18 cellular contexts compared by ENCODE assay signal in the genomic region with DNA sequence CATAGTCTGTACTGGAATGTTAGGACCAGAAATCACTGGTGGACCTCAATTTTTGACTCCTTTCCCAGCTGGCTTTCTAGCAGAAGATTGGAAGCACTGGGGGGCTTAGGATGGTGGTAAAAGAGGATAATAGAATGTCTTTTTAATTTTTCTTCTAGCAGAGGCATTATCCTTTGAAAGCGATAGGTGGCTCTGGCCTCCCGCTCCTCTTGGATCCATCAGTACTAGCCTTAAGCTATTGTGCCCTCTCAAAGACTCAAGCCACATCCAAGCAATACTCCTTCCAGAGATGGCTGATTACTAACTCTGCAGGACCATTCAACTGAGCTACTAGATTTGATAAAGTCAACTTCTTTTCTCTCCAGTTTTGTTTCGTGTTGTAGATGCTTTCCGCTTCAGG.
DNase-seq lines count a peak whose midpoint lies in the region; ATAC-seq and TF ChIP-seq lines count a peak whose summit lies in the region.
"Had no signal": no experiment of that assay in that cellular context is flagged by ENCODE, and none has a peak within 500 bp of the region (broad histone marks: within the 10 kb centered on the region; RNA-seq: fewer than 3 reads in every experiment).

No MANE protein-coding gene starts in this region.

- H3K4me3 ChIP-seq in PC-3 (ENCODE audit: low read length) (no peak overlapping the region), epithelial cell of proximal tubule (ENCODE audit: low read depth, low read length) (no peak overlapping the region), smooth muscle cell (no peak overlapping the region)
- H3K4me3 ChIP-seq: A549 had no signal

- CTCF ChIA-PET in PC-3 (lab: Charles Lee), result interaction anchor here (0.5 kb wide), 1 partner anchor 630 kb away, joined by 5 read pairs; no protein-coding TSS in a partner anchor
- CTCF ChIA-PET in activated CD4-positive, alpha-beta memory T cell treated with anti-CD3 and anti-CD28 coated beads, Interleukin-2, amount 10 ng/mL, durations not matched to agents 7 days and 5 days (lab: Charles Lee), result no interaction called here

- peaks cover 6% of the 10 kb centered on the region for H3K9me3 Mint-ChIP-seq in activated CD4-positive, alpha-beta memory T cell treated with anti-CD3 and anti-CD28 coated beads, Interleukin-2, amount 10 ng/mL, durations not matched to agents 7 days and 5 days
- H3K9me3 Mint-ChIP-seq: dendritic cell treated with granulocyte-macrophage colony-stimulating factor and Interleukin-4, amounts not matched to agents 40 ng/mL and 50 ng/mL, for 4 days; mesothelial cell of epicardium had no signal

- H3K27ac ChIP-seq in PC-3 (ENCODE audit: low read length), result no peak overlapping the region
- H3K27ac ChIP-seq in smooth muscle cell (ENCODE audit: low read depth), result no peak overlapping the region
- H3K27ac ChIP-seq: A549, HL-60 had no signal

- H3K4me2 ChIP-seq in PC-3 (ENCODE audit: low read length) (no peak overlapping the region), smooth muscle cell (no peak overlapping the region)
- H3K4me2 ChIP-seq: A549 had no signal

- H2AFZ ChIP-seq in PC-3 (ENCODE audit: low read length) (no peak overlapping the region), smooth muscle cell (ENCODE audit: low read depth) (no peak overlapping the region)

- H3K36me3 ChIP-seq in PC-3 (ENCODE audit: low read depth, low read length) (no peaks in the 10 kb centered on the region), smooth muscle cell (ENCODE audit: low read depth) (no peaks in the 10 kb centered on the region)

- no peaks in the 10 kb centered on the region for H3K9me3 ChIP-seq in PC-3 (ENCODE audit: low read length)
- H3K9me3 ChIP-seq in smooth muscle cell (replicated peaks; ENCODE audit: low read depth), result no peaks in the 10 kb centered on the region
- H3K9me3 ChIP-seq: A549 had no signal

- BruUV-seq in PC-3 (replicated peaks; lab: Mats Ljungman, UMichigan), result no TSS peak

- H3K4me1 ChIP-seq in PC-3 (ENCODE audit: insufficient read depth, low read length) (no peaks in the 10 kb centered on the region), smooth muscle cell (ENCODE audit: low read depth) (no peaks in the 10 kb centered on the region)
- H3K4me1 ChIP-seq: A549 had no signal

- H3K4me1 Mint-ChIP-seq in activated CD4-positive, alpha-beta memory T cell treated with anti-CD3 and anti-CD28 coated beads, Interleukin-2, amount 10 ng/mL, durations not matched to agents 7 days and 5 days, result no peaks in the 10 kb centered on the region
- H3K4me1 Mint-ChIP-seq: activated CD4-positive, alpha-beta T cell treated with anti-CD3 and anti-CD28 coated beads, Interleukin-2, amount 10 ng/mL, durations not matched to agents 24 days and 14 days; CD14-positive monocyte; mesothelial cell of epicardium had no signal

- H3K36me3 Mint-ChIP-seq in activated CD4-positive, alpha-beta memory T cell treated with anti-CD3 and anti-CD28 coated beads, Interleukin-2, amount 10 ng/mL, durations not matched to agents 7 days and 5 days (ENCODE audit: low read depth), result no peaks in the 10 kb centered on the region
- H3K36me3 Mint-ChIP-seq: CD14-positive monocyte, mesothelial cell of epicardium had no signal

- H3K27ac Mint-ChIP-seq in activated CD4-positive, alpha-beta memory T cell treated with anti-CD3 and anti-CD28 coated beads, Interleukin-2, amount 10 ng/mL, durations not matched to agents 7 days and 5 days, result no peak overlapping the region
- H3K27ac Mint-ChIP-seq: activated CD4-positive, alpha-beta T cell treated with anti-CD3 and anti-CD28 coated beads, Interleukin-2, amount 10 ng/mL, durations not matched to agents 24 days and 14 days; CD14-positive monocyte; dendritic cell treated with granulocyte-macrophage colony-stimulating factor and Interleukin-4, amounts not matched to agents 40 ng/mL and 50 ng/mL, for 4 days; mesothelial cell of epicardium had no signal

- 55% methylated on average over 4 of the region's 4 CpGs for WGBS in smooth muscle cell (ENCODE audit: low lambda C conversion rate)

- peaks cover 20% of the 10 kb centered on the region for H3K27me3 ChIP-seq in PC-3 (ENCODE audit: low read length)
- H3K27me3 ChIP-seq in smooth muscle cell (ENCODE audit: low read depth), result no peaks in the 10 kb centered on the region

- intact Hi-C loops in PC-3 (cut with micrococcal nuclease), result loop anchor here (10.0 kb wide), 2 partner anchors 612 to 642 kb away; a partner anchor contains a TSS

- no peaks in the 10 kb centered on the region for H3K27me3 Mint-ChIP-seq in activated CD4-positive, alpha-beta memory T cell treated with anti-CD3 and anti-CD28 coated beads, Interleukin-2, amount 10 ng/mL, durations not matched to agents 7 days and 5 days
- H3K27me3 Mint-ChIP-seq: activated CD4-positive, alpha-beta T cell treated with anti-CD3 and anti-CD28 coated beads, Interleukin-2, amount 10 ng/mL, durations not matched to agents 24 days and 14 days; dendritic cell treated with granulocyte-macrophage colony-stimulating factor and Interleukin-4, amounts not matched to agents 40 ng/mL and 50 ng/mL, for 4 days had no signal

- ATAC-seq in PC-3, result peak; percentile 80
- ATAC-seq: A549, left cardiac atrium had no signal

- POLR2A ChIA-PET in PC-3 (lab: Charles Lee; ENCODE audit: unreplicated experiment), result no interaction called here
- POLR2A ChIA-PET in activated CD4-positive, alpha-beta memory T cell treated with anti-CD3 and anti-CD28 coated beads, Interleukin-2, amount 10 ng/mL, durations not matched to agents 7 days and 5 days (lab: Charles Lee), result no interaction called here

- H4K20me1 ChIP-seq in PC-3 (ENCODE audit: low read length) (no peaks in the 10 kb centered on the region), smooth muscle cell (ENCODE audit: low read depth) (no peaks in the 10 kb centered on the region)

- peak; percentile 12 for DNase-seq in SIG-M5 treated with dmso at 0.1 percent for 504 hours (lab: John Stamatoyannopoulos, UW; ENCODE audit: unreplicated experiment)
- no peak for DNase-seq in SIG-M5 (lab: John Stamatoyannopoulos, UW)
- peak; percentile 35 for DNase-seq in PC-3
- DNase-seq in epithelial cell of proximal tubule (ENCODE audit: low read depth), result no peak
- DNase-seq in smooth muscle cell (lab: John Stamatoyannopoulos, UW; ENCODE audit: unreplicated experiment), result no peak
- DNase-seq in stimulated activated CD4-positive, alpha-beta T cell treated with anti-CD3 and anti-CD28 coated beads, Interleukin-4, amount 100 ng/mL, for 4 hours, result no peak
- no peak for DNase-seq in NCI-H1436 treated with DMSO at 0.1 percent for 48 hours (lab: John Stamatoyannopoulos, UW)
- DNase-seq in activated CD4-positive, alpha-beta memory T cell treated with anti-CD3 and anti-CD28 coated beads, Interleukin-2, amount 10 ng/mL, durations not matched to agents 7 days and 5 days, result no peak
- DNase-seq: activated CD4-positive, alpha-beta T cell treated with anti-CD3 and anti-CD28 coated beads, Interleukin-2, amount 10 ng/mL, durations not matched to agents 24 days and 14 days; activated effector memory CD4-positive, alpha-beta T cell treated with anti-CD3 and anti-CD28 coated beads, Interleukin-2, amount 50 U/mL, for 16 hours; DMS153; left cardiac atrium; NCI-H774 had no signal

- no peak overlapping the region for H3K4me3 Mint-ChIP-seq in activated CD4-positive, alpha-beta memory T cell treated with anti-CD3 and anti-CD28 coated beads, Interleukin-2, amount 10 ng/mL, durations not matched to agents 7 days and 5 days
- H3K4me3 Mint-ChIP-seq: activated CD4-positive, alpha-beta T cell treated with anti-CD3 and anti-CD28 coated beads, Interleukin-2, amount 10 ng/mL, durations not matched to agents 24 days and 14 days; CD14-positive monocyte; dendritic cell treated with granulocyte-macrophage colony-stimulating factor and Interleukin-4, amounts not matched to agents 40 ng/mL and 50 ng/mL, for 4 days; mesothelial cell of epicardium had no signal

- H3K9me2 ChIP-seq in PC-3 (replicated peaks; ENCODE audit: low read length), result no peaks in the 10 kb centered on the region

- no peaks in the 10 kb centered on the region for H3K79me2 ChIP-seq in PC-3 (ENCODE audit: low read length)
- H3K79me2 ChIP-seq in smooth muscle cell (ENCODE audit: low read depth), result no peaks in the 10 kb centered on the region

- TF ChIP-seq CTCF in PC-3 (conservative IDR thresholded peaks at IDR 0.05; ENCODE audit: low read depth, low read length) (peak; percentile 56), epithelial cell of proximal tubule (conservative IDR thresholded peaks at IDR 0.05; ENCODE audit: low read depth, low read length) (peak; percentile 14), smooth muscle cell (IDR thresholded peaks at IDR 0.05; ENCODE audit: borderline replicate concordance, insufficient read depth, poor library complexity, severe bottlenecking) (peak; percentile 4)

- H3F3A ChIP-seq in PC-3 (ENCODE audit: low read length, unreplicated experiment) (no peaks in the 10 kb centered on the region), smooth muscle cell (ENCODE audit: low read depth) (no peaks in the 10 kb centered on the region)

- H3K9ac ChIP-seq in PC-3 (ENCODE audit: low read length) (no peak overlapping the region), smooth muscle cell (ENCODE audit: low read depth) (no peak overlapping the region)

Comparison
In these comparisons a context has a peak if more than half of its experiments do, and no peak if none do; other contexts are left out.
1. DNase-seq: peak in SIG-M5 treated with dmso at 0.1 percent for 504 hours (single experiment) and PC-3 (single experiment); none in SIG-M5 (single experiment), epithelial cell of proximal tubule (single experiment), smooth muscle cell (single experiment), stimulated activated CD4-positive, alpha-beta T cell treated with anti-CD3 and anti-CD28 coated beads, Interleukin-4, amount 100 ng/mL, for 4 hours (0 of 2), NCI-H1436 treated with DMSO at 0.1 percent for 48 hours (single experiment) and activated CD4-positive, alpha-beta memory T cell treated with anti-CD3 and anti-CD28 coated beads, Interleukin-2, amount 10 ng/mL, durations not matched to agents 7 days and 5 days (single experiment).
2. CTCF ChIP-seq: peak in every context shown above with its lines; median percentile 56 in PC-3; 14 in epithelial cell of proximal tubule; 4 in smooth muscle cell.